In genomic region chr18:57587262-57587661, GRCh38 we compare ENCODE assay signal across 8 cellular contexts. TPM values are rescaled to one million over a fixed set of nuclear protein-coding genes. Genes with fewer than 3 reads are reported as not detected.
A peak's percentile ranks its signal among the peaks of the same experiment; 100 is the strongest.
DNase-seq lines count a peak whose midpoint lies in the region; ATAC-seq and TF ChIP-seq lines count a peak whose summit lies in the region.

No MANE protein-coding gene starts in this region.

- H3K4me1 ChIP-seq in right atrium auricular region, result peaks cover 0 to 21% of the 10 kb centered on the region in 2 donors

- peaks cover 6% of the 10 kb centered on the region for H3K36me3 Mint-ChIP-seq in activated naive CD8-positive, alpha-beta T cell treated with anti-CD3 and anti-CD28 coated beads, Interleukin-2, amount 10 ng/mL, durations not matched to agents 7 days and 5 days
- no peaks in the 10 kb centered on the region for H3K36me3 Mint-ChIP-seq in naive B cell

- peak overlapping the region; percentile 85 for H3K27ac Mint-ChIP-seq in activated naive CD8-positive, alpha-beta T cell treated with anti-CD3 and anti-CD28 coated beads, Interleukin-2, amount 10 ng/mL, durations not matched to agents 7 days and 5 days
- H3K27ac Mint-ChIP-seq in naive B cell, result peak overlapping the region in 2 of 6 donors; percentile 29 to 84

- peak overlapping the region; percentile 89 for H3K4me3 Mint-ChIP-seq in activated naive CD8-positive, alpha-beta T cell treated with anti-CD3 and anti-CD28 coated beads, Interleukin-2, amount 10 ng/mL, durations not matched to agents 7 days and 5 days
- peak overlapping the region in 7 of 8 donors; percentile 83 to 93 (median 91) for H3K4me3 Mint-ChIP-seq in naive B cell

- POLR2A ChIA-PET in activated naive CD8-positive, alpha-beta T cell treated with anti-CD3 and anti-CD28 coated beads, Interleukin-2, amount 10 ng/mL, durations not matched to agents 7 days and 5 days (lab: Charles Lee), result interaction anchor here (1.5 to 3.0 kb wide), 2 partner anchors 13 to 34 kb away, joined by 9 to 11 read pairs; partner anchors contain the start of gene NARS1

- no peak for TF ChIP-seq CTCF in right atrium auricular region (IDR thresholded peaks at IDR 0.05)

- peak overlapping the region; percentile 90 to 94 for H3K27ac ChIP-seq in right atrium auricular region

- H3K4me3 ChIP-seq in right atrium auricular region, result no peak overlapping the region

- H3K27me3 ChIP-seq in right atrium auricular region, result no peaks in the 10 kb centered on the region

- intact Hi-C loops in left ventricle myocardium superior (cut with micrococcal nuclease), result no loop called here

- H3K9me3 ChIP-seq in right atrium auricular region, result no peaks in the 10 kb centered on the region

- ATAC-seq in left ventricle myocardium superior (no peak), naive B cell (ENCODE audit: low read depth in 2 of 2) (no peak), GM19324 (IDR thresholded peaks at IDR 0.05; ENCODE audit: low FRiP score, unreplicated experiment) (no peak), HG02763 (IDR thresholded peaks at IDR 0.05; ENCODE audit: unreplicated experiment) (no peak)
- ATAC-seq in activated naive CD8-positive, alpha-beta T cell treated with anti-CD3 and anti-CD28 coated beads, Interleukin-2, amount 10 ng/mL, durations not matched to agents 7 days and 5 days (ENCODE audit: low read depth), result no peak

- peaks cover 11% of the 10 kb centered on the region for H3K4me1 Mint-ChIP-seq in activated naive CD8-positive, alpha-beta T cell treated with anti-CD3 and anti-CD28 coated beads, Interleukin-2, amount 10 ng/mL, durations not matched to agents 7 days and 5 days
- peaks cover 14 to 26% (median 17%) of the 10 kb centered on the region in 3 donors for H3K4me1 Mint-ChIP-seq in naive B cell

- no peaks in the 10 kb centered on the region for H3K27me3 Mint-ChIP-seq in activated naive CD8-positive, alpha-beta T cell treated with anti-CD3 and anti-CD28 coated beads, Interleukin-2, amount 10 ng/mL, durations not matched to agents 7 days and 5 days
- no peaks in the 10 kb centered on the region for H3K27me3 Mint-ChIP-seq in naive B cell

- no peak for DNase-seq in right atrium auricular region (ENCODE audit: low spot score)
- no peak for DNase-seq in left ventricle myocardium superior
- no peak for DNase-seq in activated naive CD8-positive, alpha-beta T cell treated with anti-CD3 and anti-CD28 coated beads, Interleukin-2, amount 10 ng/mL, durations not matched to agents 7 days and 5 days
- DNase-seq in naive B cell, result no peak
- no peak for DNase-seq in activated CD4-positive, CD25-positive, alpha-beta regulatory T cell (lab: John Stamatoyannopoulos, UW)
- DNase-seq in activated CD8-positive, alpha-beta memory T cell treated with anti-CD3 and anti-CD28 coated beads, Interleukin-2, amount 50 U/mL, for 4 hours, result no peak

- H3K36me3 ChIP-seq in right atrium auricular region, result no peaks in the 10 kb centered on the region

- H3K9me3 Mint-ChIP-seq in activated naive CD8-positive, alpha-beta T cell treated with anti-CD3 and anti-CD28 coated beads, Interleukin-2, amount 10 ng/mL, durations not matched to agents 7 days and 5 days, result no peaks in the 10 kb centered on the region
- no peaks in the 10 kb centered on the region for H3K9me3 Mint-ChIP-seq in naive B cell

RNA-seq across cellular contexts. Expression of gene FECH, which starts 0.8 kb away (rescaled TPM):
- 10 to 100 TPM; 27.1 to 62.7 TPM for total RNA-seq in right atrium auricular region
- total RNA-seq in left ventricle myocardium superior, result 36.6 TPM
- total RNA-seq in activated naive CD8-positive, alpha-beta T cell treated with anti-CD3 and anti-CD28 coated beads, Interleukin-2, amount 10 ng/mL, durations not matched to agents 7 days and 5 days, result 10 to 100 TPM; 23.2 to 23.6 TPM
- 10 to 100 TPM in 3 of 6 donors, 1 to 10 TPM in 3; 8.6 to 17.0 (median 9.7) TPM for polyA plus RNA-seq in naive B cell (ENCODE audit: low read depth in 6 of 6)

RNA-seq across cellular contexts. Expression of gene NARS1, which starts 34.4 kb away (rescaled TPM):
- total RNA-seq in right atrium auricular region, result 100 to 1,000 TPM in 1 of 2 donors, 10 to 100 TPM in 1; 93.7 to 114 TPM
- 107 TPM for total RNA-seq in left ventricle myocardium superior
- 10 to 100 TPM; 86.3 to 96.1 TPM for total RNA-seq in activated naive CD8-positive, alpha-beta T cell treated with anti-CD3 and anti-CD28 coated beads, Interleukin-2, amount 10 ng/mL, durations not matched to agents 7 days and 5 days
- polyA plus RNA-seq in naive B cell (ENCODE audit: low read depth in 6 of 6), result 10 to 100 TPM; 27.1 to 54.0 (median 34.8) TPM
